Comparison of ENCODE assay signal across 1 cellular context in the genomic region with DNA sequence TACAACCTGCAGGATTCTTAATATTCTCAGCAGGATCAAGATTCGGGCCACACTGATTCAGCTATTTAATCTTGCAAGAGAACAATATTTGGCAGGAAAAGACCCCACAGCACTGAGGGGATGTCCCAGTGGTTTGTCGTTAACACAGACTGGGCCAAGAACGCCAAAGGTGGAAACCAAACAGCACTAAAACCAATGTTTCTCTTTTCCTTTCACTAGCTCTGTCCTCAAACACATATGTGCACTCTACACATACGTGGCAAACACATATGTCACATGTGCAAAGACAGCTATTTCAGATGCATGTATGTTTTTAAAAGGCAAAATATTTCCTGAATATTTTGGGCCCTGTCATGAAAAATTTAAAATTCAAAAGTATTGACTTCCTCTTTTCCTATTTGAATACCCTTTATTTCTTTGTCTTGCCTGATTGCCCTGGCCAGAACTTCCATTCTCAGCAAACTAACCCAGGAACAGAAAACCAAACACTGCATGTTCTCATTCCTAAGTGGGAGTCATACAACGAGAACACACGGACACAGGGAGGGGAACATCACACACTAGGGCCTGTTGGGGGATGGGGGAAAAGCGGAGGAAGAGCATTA.
TF ChIP-seq lines count a peak whose summit lies in the region.

No MANE protein-coding gene starts in this region.

TF ChIP-seq in GM23338, 12 proteins besides CTCF, POLR2A, EP300 and RAD21 (continued from another document):
- TF ChIP-seq, protein P1, sequence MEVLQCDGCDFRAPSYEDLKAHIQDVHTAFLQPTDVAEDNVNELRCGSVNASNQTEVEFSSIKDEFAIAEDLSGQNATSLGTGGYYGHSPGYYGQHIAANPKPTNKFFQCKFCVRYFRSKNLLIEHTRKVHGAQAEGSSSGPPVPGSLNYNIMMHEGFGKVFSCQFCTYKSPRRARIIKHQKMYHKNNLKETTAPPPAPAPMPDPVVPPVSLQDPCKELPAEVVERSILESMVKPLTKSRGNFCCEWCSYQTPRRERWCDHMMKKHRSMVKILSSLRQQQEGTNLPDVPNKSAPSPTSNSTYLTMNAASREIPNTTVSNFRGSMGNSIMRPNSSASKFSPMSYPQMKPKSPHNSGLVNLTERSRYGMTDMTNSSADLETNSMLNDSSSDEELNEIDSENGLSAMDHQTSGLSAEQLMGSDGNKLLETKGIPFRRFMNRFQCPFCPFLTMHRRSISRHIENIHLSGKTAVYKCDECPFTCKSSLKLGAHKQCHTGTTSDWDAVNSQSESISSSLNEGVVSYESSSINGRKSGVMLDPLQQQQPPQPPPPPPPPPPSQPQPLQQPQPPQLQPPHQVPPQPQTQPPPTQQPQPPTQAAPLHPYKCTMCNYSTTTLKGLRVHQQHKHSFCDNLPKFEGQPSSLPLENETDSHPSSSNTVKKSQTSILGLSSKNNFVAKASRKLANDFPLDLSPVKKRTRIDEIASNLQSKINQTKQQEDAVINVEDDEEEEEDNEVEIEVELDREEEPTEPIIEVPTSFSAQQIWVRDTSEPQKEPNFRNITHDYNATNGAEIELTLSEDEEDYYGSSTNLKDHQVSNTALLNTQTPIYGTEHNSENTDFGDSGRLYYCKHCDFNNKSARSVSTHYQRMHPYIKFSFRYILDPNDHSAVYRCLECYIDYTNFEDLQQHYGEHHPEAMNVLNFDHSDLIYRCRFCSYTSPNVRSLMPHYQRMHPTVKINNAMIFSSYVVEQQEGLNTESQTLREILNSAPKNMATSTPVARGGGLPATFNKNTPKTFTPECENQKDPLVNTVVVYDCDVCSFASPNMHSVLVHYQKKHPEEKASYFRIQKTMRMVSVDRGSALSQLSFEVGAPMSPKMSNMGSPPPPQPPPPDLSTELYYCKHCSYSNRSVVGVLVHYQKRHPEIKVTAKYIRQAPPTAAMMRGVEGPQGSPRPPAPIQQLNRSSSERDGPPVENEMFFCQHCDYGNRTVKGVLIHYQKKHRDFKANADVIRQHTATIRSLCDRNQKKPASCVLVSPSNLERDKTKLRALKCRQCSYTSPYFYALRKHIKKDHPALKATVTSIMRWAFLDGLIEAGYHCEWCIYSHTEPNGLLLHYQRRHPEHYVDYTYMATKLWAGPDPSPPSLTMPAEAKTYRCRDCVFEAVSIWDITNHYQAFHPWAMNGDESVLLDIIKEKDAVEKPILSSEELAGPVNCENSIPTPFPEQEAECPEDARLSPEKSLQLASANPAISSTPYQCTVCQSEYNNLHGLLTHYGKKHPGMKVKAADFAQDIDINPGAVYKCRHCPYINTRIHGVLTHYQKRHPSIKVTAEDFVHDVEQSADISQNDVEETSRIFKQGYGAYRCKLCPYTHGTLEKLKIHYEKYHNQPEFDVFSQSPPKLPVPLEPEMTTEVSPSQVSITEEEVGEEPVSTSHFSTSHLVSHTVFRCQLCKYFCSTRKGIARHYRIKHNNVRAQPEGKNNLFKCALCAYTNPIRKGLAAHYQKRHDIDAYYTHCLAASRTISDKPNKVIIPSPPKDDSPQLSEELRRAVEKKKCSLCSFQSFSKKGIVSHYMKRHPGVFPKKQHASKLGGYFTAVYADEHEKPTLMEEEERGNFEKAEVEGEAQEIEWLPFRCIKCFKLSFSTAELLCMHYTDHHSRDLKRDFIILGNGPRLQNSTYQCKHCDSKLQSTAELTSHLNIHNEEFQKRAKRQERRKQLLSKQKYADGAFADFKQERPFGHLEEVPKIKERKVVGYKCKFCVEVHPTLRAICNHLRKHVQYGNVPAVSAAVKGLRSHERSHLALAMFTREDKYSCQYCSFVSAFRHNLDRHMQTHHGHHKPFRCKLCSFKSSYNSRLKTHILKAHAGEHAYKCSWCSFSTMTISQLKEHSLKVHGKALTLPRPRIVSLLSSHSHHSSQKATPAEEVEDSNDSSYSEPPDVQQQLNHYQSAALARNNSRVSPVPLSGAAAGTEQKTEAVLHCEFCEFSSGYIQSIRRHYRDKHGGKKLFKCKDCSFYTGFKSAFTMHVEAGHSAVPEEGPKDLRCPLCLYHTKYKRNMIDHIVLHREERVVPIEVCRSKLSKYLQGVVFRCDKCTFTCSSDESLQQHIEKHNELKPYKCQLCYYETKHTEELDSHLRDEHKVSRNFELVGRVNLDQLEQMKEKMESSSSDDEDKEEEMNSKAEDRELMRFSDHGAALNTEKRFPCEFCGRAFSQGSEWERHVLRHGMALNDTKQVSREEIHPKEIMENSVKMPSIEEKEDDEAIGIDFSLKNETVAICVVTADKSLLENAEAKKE (CRISPR knock-in tag; IDR thresholded peaks at IDR 0.05) = no peak
- no peak for TF ChIP-seq JUNB (IDR thresholded peaks at IDR 0.05; ENCODE audit: unreplicated experiment)
- TF ChIP-seq POLR2AphosphoS5 (IDR thresholded peaks at IDR 0.05; ENCODE audit: low read depth) = no peak
- no peak for TF ChIP-seq NANOG (IDR thresholded peaks at IDR 0.05; ENCODE audit: borderline replicate concordance)
- no peak for TF ChIP-seq ZNF114 (CRISPR knock-in tag; IDR thresholded peaks at IDR 0.05)
- TF ChIP-seq, protein P2, sequence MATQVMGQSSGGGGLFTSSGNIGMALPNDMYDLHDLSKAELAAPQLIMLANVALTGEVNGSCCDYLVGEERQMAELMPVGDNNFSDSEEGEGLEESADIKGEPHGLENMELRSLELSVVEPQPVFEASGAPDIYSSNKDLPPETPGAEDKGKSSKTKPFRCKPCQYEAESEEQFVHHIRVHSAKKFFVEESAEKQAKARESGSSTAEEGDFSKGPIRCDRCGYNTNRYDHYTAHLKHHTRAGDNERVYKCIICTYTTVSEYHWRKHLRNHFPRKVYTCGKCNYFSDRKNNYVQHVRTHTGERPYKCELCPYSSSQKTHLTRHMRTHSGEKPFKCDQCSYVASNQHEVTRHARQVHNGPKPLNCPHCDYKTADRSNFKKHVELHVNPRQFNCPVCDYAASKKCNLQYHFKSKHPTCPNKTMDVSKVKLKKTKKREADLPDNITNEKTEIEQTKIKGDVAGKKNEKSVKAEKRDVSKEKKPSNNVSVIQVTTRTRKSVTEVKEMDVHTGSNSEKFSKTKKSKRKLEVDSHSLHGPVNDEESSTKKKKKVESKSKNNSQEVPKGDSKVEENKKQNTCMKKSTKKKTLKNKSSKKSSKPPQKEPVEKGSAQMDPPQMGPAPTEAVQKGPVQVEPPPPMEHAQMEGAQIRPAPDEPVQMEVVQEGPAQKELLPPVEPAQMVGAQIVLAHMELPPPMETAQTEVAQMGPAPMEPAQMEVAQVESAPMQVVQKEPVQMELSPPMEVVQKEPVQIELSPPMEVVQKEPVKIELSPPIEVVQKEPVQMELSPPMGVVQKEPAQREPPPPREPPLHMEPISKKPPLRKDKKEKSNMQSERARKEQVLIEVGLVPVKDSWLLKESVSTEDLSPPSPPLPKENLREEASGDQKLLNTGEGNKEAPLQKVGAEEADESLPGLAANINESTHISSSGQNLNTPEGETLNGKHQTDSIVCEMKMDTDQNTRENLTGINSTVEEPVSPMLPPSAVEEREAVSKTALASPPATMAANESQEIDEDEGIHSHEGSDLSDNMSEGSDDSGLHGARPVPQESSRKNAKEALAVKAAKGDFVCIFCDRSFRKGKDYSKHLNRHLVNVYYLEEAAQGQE (IDR thresholded peaks at IDR 0.05; ENCODE audit: unreplicated experiment) = no peak
- TF ChIP-seq CREB1 (CRISPR knock-in tag; IDR thresholded peaks at IDR 0.05; ENCODE audit: low read depth) = no peak
- TF ChIP-seq EZH2phosphoT487 (IDR thresholded peaks at IDR 0.05; ENCODE audit: unreplicated experiment) = no peak
